ENCODE assay signal across 11 cellular contexts in genomic region chr5:122421379-122422081, GRCh38.
A peak's percentile ranks its signal among the peaks of the same experiment; 100 is the strongest.
DNase-seq lines count a peak whose midpoint lies in the region; ATAC-seq and TF ChIP-seq lines count a peak whose summit lies in the region.
"Had no signal": no experiment of that assay in that cellular context is flagged by ENCODE, and none has a peak within 500 bp of the region (broad histone marks: within the 10 kb centered on the region; RNA-seq: fewer than 3 reads in every experiment).

No MANE protein-coding gene starts in this region.

- in situ Hi-C loops in HAP-1 (cut with MboI; ENCODE audit: low sequenced_read_pairs), result loop anchor here (5.0 kb wide), 1 partner anchor 229 kb away; no protein-coding TSS in a partner anchor

- ATAC-seq in GM19025 (IDR thresholded peaks at IDR 0.05; ENCODE audit: low read depth, unreplicated experiment) (peak; percentile 85), GM21723 (IDR thresholded peaks at IDR 0.05; ENCODE audit: unreplicated experiment) (peak; percentile 90), HG03139 (IDR thresholded peaks at IDR 0.05; ENCODE audit: unreplicated experiment) (peak; percentile 74), mucosa of descending colon (peak; percentile 79), natural killer cell (no peak)

- H3K4me3 ChIP-seq in mucosa of descending colon, result no peak overlapping the region
- H3K4me3 ChIP-seq in HAP-1, result no peak overlapping the region

- peaks cover 5 to 6% of the 10 kb centered on the region in 2 donors for H3K9me3 Mint-ChIP-seq in natural killer cell
- H3K9me3 Mint-ChIP-seq: activated CD4-positive, alpha-beta memory T cell treated with anti-CD3 and anti-CD28 coated beads, Interleukin-2, amount 10 ng/mL, durations not matched to agents 7 days and 5 days had no signal

- H3K36me3 Mint-ChIP-seq in natural killer cell, result no peaks in the 10 kb centered on the region

- H3K4me1 Mint-ChIP-seq in natural killer cell, result no peaks in the 10 kb centered on the region
- H3K4me1 Mint-ChIP-seq: activated CD4-positive, alpha-beta memory T cell treated with anti-CD3 and anti-CD28 coated beads, Interleukin-2, amount 10 ng/mL, durations not matched to agents 7 days and 5 days had no signal

- H3K4me3 Mint-ChIP-seq in natural killer cell, result no peak overlapping the region
- H3K4me3 Mint-ChIP-seq: activated CD4-positive, alpha-beta memory T cell treated with anti-CD3 and anti-CD28 coated beads, Interleukin-2, amount 10 ng/mL, durations not matched to agents 7 days and 5 days had no signal

- TF ChIP-seq CTCF in mucosa of descending colon (IDR thresholded peaks at IDR 0.05) (no peak), natural killer cell (IDR thresholded peaks at IDR 0.05) (no peak)

- H3K9me3 ChIP-seq in mucosa of descending colon, result no peaks in the 10 kb centered on the region
- no peaks in the 10 kb centered on the region for H3K9me3 ChIP-seq in HAP-1
- H3K9me3 ChIP-seq: Caco-2, SK-N-SH had no signal

- no peak overlapping the region for H3K27ac Mint-ChIP-seq in natural killer cell
- H3K27ac Mint-ChIP-seq: activated CD4-positive, alpha-beta memory T cell treated with anti-CD3 and anti-CD28 coated beads, Interleukin-2, amount 10 ng/mL, durations not matched to agents 7 days and 5 days had no signal

- H3K27me3 Mint-ChIP-seq in natural killer cell (ENCODE audit: low read depth in 2 of 2), result no peaks in the 10 kb centered on the region
- H3K27me3 Mint-ChIP-seq: activated CD4-positive, alpha-beta memory T cell treated with anti-CD3 and anti-CD28 coated beads, Interleukin-2, amount 10 ng/mL, durations not matched to agents 7 days and 5 days had no signal

- DNase-seq in mucosa of descending colon, result no peak
- no peak for DNase-seq in mesenteric fat pad (ENCODE audit: low spot score)
- no peak for DNase-seq in RPMI8226
- DNase-seq in HAP-1 (ENCODE audit: low spot score in 2 of 2), result no peak
- DNase-seq in natural killer cell, result no peak
- DNase-seq: activated CD4-positive, alpha-beta memory T cell treated with anti-CD3 and anti-CD28 coated beads, Interleukin-2, amount 10 ng/mL, durations not matched to agents 7 days and 5 days; Caco-2; SK-N-SH had no signal

- peaks cover 7% of the 10 kb centered on the region for H3K4me1 ChIP-seq in mucosa of descending colon (ENCODE audit: low read depth)
- peaks cover 32% of the 10 kb centered on the region for H3K4me1 ChIP-seq in HAP-1

- no peaks in the 10 kb centered on the region for H3K36me3 ChIP-seq in mucosa of descending colon (ENCODE audit: low read depth)
- H3K36me3 ChIP-seq in HAP-1 (replicated peaks), result no peaks in the 10 kb centered on the region

- intact Hi-C loops in mucosa of descending colon (cut with DNase I, micrococcal nuclease), result no loop called here
- intact Hi-C loops in natural killer cell (cut with micrococcal nuclease), result no loop called here

- H3K27me3 ChIP-seq in HAP-1 (ENCODE audit: low read depth), result no peaks in the 10 kb centered on the region

Comparison
In these comparisons a context has a peak if more than half of its experiments do, and no peak if none do; other contexts are left out.
1. ATAC-seq: peak in GM19025 (single experiment), GM21723 (single experiment), HG03139 (single experiment) and mucosa of descending colon (single experiment); none in natural killer cell (0 of 3).